Comparison of ENCODE assay signal across 8 cellular contexts in the genomic region with DNA sequence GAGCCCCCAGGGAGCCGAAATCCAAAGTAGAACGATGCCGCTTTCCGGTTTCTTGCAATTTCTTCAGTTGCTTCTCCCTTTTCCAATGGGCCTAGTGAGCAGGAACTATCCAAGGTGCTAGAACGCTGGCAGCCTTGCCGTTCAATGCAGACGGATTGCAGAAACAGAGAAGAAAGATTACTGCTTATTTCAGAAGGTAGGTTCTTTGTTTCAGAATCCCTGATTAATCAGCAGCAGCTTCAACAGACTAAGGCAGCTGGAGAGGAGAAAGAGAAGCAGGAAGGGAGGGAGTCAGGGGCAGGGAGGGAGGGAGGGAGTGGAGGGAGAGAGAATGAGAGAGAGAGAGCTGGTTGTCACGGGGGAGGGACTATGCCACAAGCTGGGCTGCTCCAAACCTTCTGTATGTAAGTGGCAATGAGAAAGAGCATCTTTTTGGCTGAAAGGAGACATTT. TPM values are rescaled to one million over a fixed set of nuclear protein-coding genes. Genes with fewer than 3 reads are reported as not detected.
A peak's percentile ranks its signal among the peaks of the same experiment; 100 is the strongest.
DNase-seq lines count a peak whose midpoint lies in the region; ATAC-seq and TF ChIP-seq lines count a peak whose summit lies in the region.

No MANE protein-coding gene starts in this region.

- H3K9me3 Mint-ChIP-seq in GM23338, result no peaks in the 10 kb centered on the region

- H3K27ac Mint-ChIP-seq in GM23338, result no peak overlapping the region

- no peak overlapping the region; the same call in 1 of the 2 replicates for H2AFZ ChIP-seq in GM23338

- no peaks in the 10 kb centered on the region for H4K20me1 ChIP-seq in GM23338 (replicated peaks; ENCODE audit: insufficient read depth)

- H3K27ac ChIP-seq in GM23338 (ENCODE audit: low read depth), result no peak overlapping the region
- no peak overlapping the region for H3K27ac ChIP-seq in tibial artery

- intact Hi-C loops in tibial artery (cut with DNase I; ENCODE audit: low total_unique reads), result no loop called here

- H3K4me3 ChIP-seq in GM23338, result peak overlapping the region; percentile 25
- H3K4me3 ChIP-seq in adipocyte (ENCODE audit: low read length), result no peak overlapping the region
- H3K4me3 ChIP-seq in tibial artery, result no peak overlapping the region

- H3K4me3 Mint-ChIP-seq in GM23338, result peak overlapping the region; percentile 67

- no peaks in the 10 kb centered on the region for H3K36me3 ChIP-seq in GM23338 (ENCODE audit: insufficient read depth)
- no peaks in the 10 kb centered on the region for H3K36me3 ChIP-seq in adipocyte (ENCODE audit: control insufficient read depth, insufficient read depth, low read length, severe bottlenecking)
- no peaks in the 10 kb centered on the region for H3K36me3 ChIP-seq in tibial artery

- no peaks in the 10 kb centered on the region for H3K36me3 Mint-ChIP-seq in GM23338 (ENCODE audit: low read depth)

- no peak overlapping the region for H3K9ac ChIP-seq in adipocyte (ENCODE audit: low read length)

- ATAC-seq in GM23338 (peak; percentile 91), GM21515 (IDR thresholded peaks at IDR 0.05; ENCODE audit: unreplicated experiment) (no peak)

- no peaks in the 10 kb centered on the region for H3K27me3 ChIP-seq in GM23338 (ENCODE audit: insufficient read depth)
- H3K27me3 ChIP-seq in adipocyte (replicated peaks; ENCODE audit: control insufficient read depth, insufficient read depth, low read length), result peaks cover 5% of the 10 kb centered on the region
- no peaks in the 10 kb centered on the region for H3K27me3 ChIP-seq in tibial artery

- H3K9me3 ChIP-seq in adipocyte (ENCODE audit: control insufficient read depth, low read length), result no peaks in the 10 kb centered on the region
- H3K9me3 ChIP-seq in tibial artery, result no peaks in the 10 kb centered on the region

- no peaks in the 10 kb centered on the region for H3F3A ChIP-seq in GM23338 (replicated peaks; ENCODE audit: low read depth)

- peak overlapping the region; percentile 65 for H3K4me2 ChIP-seq in GM23338

- no peaks in the 10 kb centered on the region for H3K79me2 ChIP-seq in GM23338 (replicated peaks; ENCODE audit: insufficient read depth)

- peaks cover 12% of the 10 kb centered on the region for H3K4me1 Mint-ChIP-seq in GM23338

- TF ChIP-seq CTCF in GM23338 (conservative IDR thresholded peaks at IDR 0.05; ENCODE audit: low read depth in 2 of 2) (no peak), tibial artery (IDR thresholded peaks at IDR 0.05) (no peak)

- peak; percentile 86 for DNase-seq in GM23338 (ENCODE audit: low spot score)
- peak; percentile 37 for DNase-seq in NCI-H146 treated with DMSO at 0.1 percent for 48 hours (lab: John Stamatoyannopoulos, UW; ENCODE audit: unreplicated experiment)
- peak; percentile 70 for DNase-seq in adipocyte (ENCODE audit: low read depth)
- peak; percentile 67 for DNase-seq in iPS-NIHi7 (ENCODE audit: extremely low spot score)
- no peak for DNase-seq in tibial artery
- DNase-seq in T-helper 9 cell, result no peak
- DNase-seq in activated CD4-positive, CD25-positive, alpha-beta regulatory T cell (lab: John Stamatoyannopoulos, UW), result no peak

- no peaks in the 10 kb centered on the region for H3K27me3 Mint-ChIP-seq in GM23338 (ENCODE audit: insufficient read depth, low read depth, poor library complexity)

- H3K4me1 ChIP-seq in GM23338 (ENCODE audit: insufficient read depth), result no peaks in the 10 kb centered on the region; the same call in 1 of the 2 replicates
- no peaks in the 10 kb centered on the region for H3K4me1 ChIP-seq in adipocyte (ENCODE audit: control insufficient read depth, insufficient read depth, low read length)
- no peaks in the 10 kb centered on the region for H3K4me1 ChIP-seq in tibial artery

- H3K9me2 ChIP-seq in GM23338 (ENCODE audit: insufficient read depth), result no peaks in the 10 kb centered on the region

TF ChIP-seq in GM23338, 12 proteins besides CTCF, POLR2A, EP300 and RAD21:
- TF ChIP-seq ZNF331 (CRISPR knock-in tag; IDR thresholded peaks at IDR 0.05; ENCODE audit: low read depth) (no peak), NANOG (IDR thresholded peaks at IDR 0.05; ENCODE audit: borderline replicate concordance) (no peak), EZH2 (IDR thresholded peaks at IDR 0.05; ENCODE audit: low read depth, unreplicated experiment) (no peak), CREB1 (CRISPR knock-in tag; IDR thresholded peaks at IDR 0.05; ENCODE audit: low read depth) (no peak)
- TF ChIP-seq, protein P1, sequence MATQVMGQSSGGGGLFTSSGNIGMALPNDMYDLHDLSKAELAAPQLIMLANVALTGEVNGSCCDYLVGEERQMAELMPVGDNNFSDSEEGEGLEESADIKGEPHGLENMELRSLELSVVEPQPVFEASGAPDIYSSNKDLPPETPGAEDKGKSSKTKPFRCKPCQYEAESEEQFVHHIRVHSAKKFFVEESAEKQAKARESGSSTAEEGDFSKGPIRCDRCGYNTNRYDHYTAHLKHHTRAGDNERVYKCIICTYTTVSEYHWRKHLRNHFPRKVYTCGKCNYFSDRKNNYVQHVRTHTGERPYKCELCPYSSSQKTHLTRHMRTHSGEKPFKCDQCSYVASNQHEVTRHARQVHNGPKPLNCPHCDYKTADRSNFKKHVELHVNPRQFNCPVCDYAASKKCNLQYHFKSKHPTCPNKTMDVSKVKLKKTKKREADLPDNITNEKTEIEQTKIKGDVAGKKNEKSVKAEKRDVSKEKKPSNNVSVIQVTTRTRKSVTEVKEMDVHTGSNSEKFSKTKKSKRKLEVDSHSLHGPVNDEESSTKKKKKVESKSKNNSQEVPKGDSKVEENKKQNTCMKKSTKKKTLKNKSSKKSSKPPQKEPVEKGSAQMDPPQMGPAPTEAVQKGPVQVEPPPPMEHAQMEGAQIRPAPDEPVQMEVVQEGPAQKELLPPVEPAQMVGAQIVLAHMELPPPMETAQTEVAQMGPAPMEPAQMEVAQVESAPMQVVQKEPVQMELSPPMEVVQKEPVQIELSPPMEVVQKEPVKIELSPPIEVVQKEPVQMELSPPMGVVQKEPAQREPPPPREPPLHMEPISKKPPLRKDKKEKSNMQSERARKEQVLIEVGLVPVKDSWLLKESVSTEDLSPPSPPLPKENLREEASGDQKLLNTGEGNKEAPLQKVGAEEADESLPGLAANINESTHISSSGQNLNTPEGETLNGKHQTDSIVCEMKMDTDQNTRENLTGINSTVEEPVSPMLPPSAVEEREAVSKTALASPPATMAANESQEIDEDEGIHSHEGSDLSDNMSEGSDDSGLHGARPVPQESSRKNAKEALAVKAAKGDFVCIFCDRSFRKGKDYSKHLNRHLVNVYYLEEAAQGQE (IDR thresholded peaks at IDR 0.05; ENCODE audit: unreplicated experiment), result peak; percentile 85

RNA-seq across cellular contexts. Expression of a gene that starts 0.6 kb away (rescaled TPM):
- not detected in 2 replicates for total RNA-seq in GM23338 (2014; rRNA removed; shearing (Covaris generic))
- not detected in 2 replicates for polyA plus RNA-seq in GM23338 (2016; fragmentation: Nextera tagmentation; extraction: Ambion mirVana)

Comparison
In these comparisons a context has a peak if more than half of its experiments do, and no peak if none do; other contexts are left out.
1. DNase-seq: peak in GM23338 (single experiment), NCI-H146 treated with DMSO at 0.1 percent for 48 hours (single experiment), adipocyte (single experiment) and iPS-NIHi7 (single experiment); none in tibial artery (0 of 2), T-helper 9 cell (single experiment) and activated CD4-positive, CD25-positive, alpha-beta regulatory T cell (0 of 4).